33 cellular contexts compared by ENCODE assay signal in genomic region chr18:50813353-50813752, GRCh38. TPM values are rescaled to one million over a fixed set of nuclear protein-coding genes. Genes with fewer than 3 reads are reported as not detected.
"Had no signal": no experiment of that assay in that cellular context is flagged by ENCODE, and none has a peak within 500 bp of the region (broad histone marks: within the 10 kb centered on the region; RNA-seq: fewer than 3 reads in every experiment).

No MANE protein-coding gene starts in this region.

- H3K36me3 ChIP-seq: brain microvascular endothelial cell, esophagus squamous epithelium, gastroesophageal sphincter, heart right ventricle, WERI-Rb-1 had no signal

- H3K4me1 ChIP-seq: heart right ventricle had no signal

- H3K27me3 Mint-ChIP-seq: activated B cell treated with CpG ODN at 0.5 μM for 24 hours had no signal

- DNase-seq: activated B cell treated with CpG ODN at 0.5 μM for 24 hours; activated CD4-positive, alpha-beta T cell treated with anti-CD3 and anti-CD28 coated beads for 48 hours; activated CD4-positive, alpha-beta T cell treated with anti-CD3 and anti-CD28 coated beads, Interleukin-2, amount 50 U/mL, for 1 hour; activated CD4-positive, alpha-beta T cell treated with anti-CD3 and anti-CD28 coated beads, Interleukin-2, amount 50 U/mL, for 48 hours; activated CD8-positive, alpha-beta memory T cell treated with anti-CD3 and anti-CD28 coated beads for 24 hours; activated CD8-positive, alpha-beta T cell treated with anti-CD3 and anti-CD28 coated beads for 36 hours; activated effector memory CD4-positive, alpha-beta T cell treated with Interleukin-2 at 50 U/mL for 16 hours; activated gamma-delta T cell treated with Interleukin-2 at 50 U/mL for 16 hours; activated naive CD4-positive, alpha-beta T cell treated with anti-CD3 and anti-CD28 coated beads, Interleukin-2, amount 50 U/mL, for 16 hours; activated naive CD4-positive, alpha-beta T cell treated with Interleukin-2 at 50 U/mL for 16 hours; activated T-cell treated with anti-CD3 and anti-CD28 coated beads, Interleukin-2, amount 50 U/mL, for 4 hours; amniotic stem cell; anterior cingulate cortex; brain microvascular endothelial cell; dorsolateral prefrontal cortex; esophagus squamous epithelium; foreskin melanocyte; heart right ventricle; T-helper 17 cell; T1000; WERI-Rb-1 had no signal

- H3K4me1 Mint-ChIP-seq: activated T-helper 17 cell treated with anti-CD3 and anti-CD28 coated beads, Interleukin-2, amount 50 U/mL, for 72 hours; central memory CD8-positive, alpha-beta T cell had no signal

- H3K9me3 ChIP-seq: esophagus squamous epithelium, gastroesophageal sphincter had no signal

- ATAC-seq: activated CD4-positive, CD25-positive, alpha-beta regulatory T cell treated with anti-CD3 and anti-CD28 coated beads, Interleukin-2, amount 50 U/mL, for 24 hours; activated CD8-positive, alpha-beta T cell treated with anti-CD3 and anti-CD28 coated beads for 36 hours; activated T-cell treated with anti-CD3 and anti-CD28 coated beads, Interleukin-2, amount 50 U/mL, for 4 hours; activated T-helper 17 cell treated with anti-CD3 and anti-CD28 coated beads, Interleukin-2, amount 50 U/mL, for 72 hours; gastroesophageal sphincter; heart right ventricle; T-helper 17 cell had no signal

- H3K4me3 ChIP-seq: coronary artery, dorsolateral prefrontal cortex, esophagus squamous epithelium, gastroesophageal sphincter, heart right ventricle had no signal

- H3K9me3 Mint-ChIP-seq: activated B cell treated with CpG ODN at 0.5 μM for 24 hours; activated CD8-positive, alpha-beta T cell treated with anti-CD3 and anti-CD28 coated beads for 36 hours; activated T-cell treated with anti-CD3 and anti-CD28 coated beads, Interleukin-2, amount 50 U/mL, for 4 hours; activated T-helper 17 cell treated with anti-CD3 and anti-CD28 coated beads, Interleukin-2, amount 50 U/mL, for 72 hours; central memory CD8-positive, alpha-beta T cell; dendritic cell treated with granulocyte-macrophage colony-stimulating factor and Interleukin-4, amounts not matched to agents 40 ng/mL and 50 ng/mL, for 4 days; T-helper 2 cell treated with Interferon-gamma antibody and Interleukin-4, amounts not matched to agents 5 μg/mL and 100 μg/mL, for 36 hours had no signal

- H3K36me3 Mint-ChIP-seq: activated naive CD8-positive, alpha-beta T cell had no signal

- H3K27ac Mint-ChIP-seq: activated B cell treated with CpG ODN at 0.5 μM for 24 hours; activated CD8-positive, alpha-beta T cell treated with anti-CD3 and anti-CD28 coated beads for 36 hours; activated naive CD8-positive, alpha-beta T cell; activated T-helper 17 cell treated with anti-CD3 and anti-CD28 coated beads, Interleukin-2, amount 50 U/mL, for 72 hours; dendritic cell treated with granulocyte-macrophage colony-stimulating factor and Interleukin-4, amounts not matched to agents 40 ng/mL and 50 ng/mL, for 4 days; T-helper 17 cell; T-helper 2 cell treated with Interferon-gamma antibody and Interleukin-4, amounts not matched to agents 5 μg/mL and 100 μg/mL, for 36 hours had no signal

- H3K4me3 Mint-ChIP-seq: activated CD8-positive, alpha-beta T cell treated with anti-CD3 and anti-CD28 coated beads for 36 hours; activated naive CD8-positive, alpha-beta T cell; activated T-cell treated with anti-CD3 and anti-CD28 coated beads, Interleukin-2, amount 50 U/mL, for 4 hours; activated T-helper 17 cell treated with anti-CD3 and anti-CD28 coated beads, Interleukin-2, amount 50 U/mL, for 72 hours; central memory CD8-positive, alpha-beta T cell; dendritic cell treated with granulocyte-macrophage colony-stimulating factor and Interleukin-4, amounts not matched to agents 40 ng/mL and 50 ng/mL, for 4 days; T-helper 17 cell; T-helper 2 cell treated with Interferon-gamma antibody and Interleukin-4, amounts not matched to agents 5 μg/mL and 100 μg/mL, for 36 hours had no signal

- H3K27ac ChIP-seq: brain microvascular endothelial cell, coronary artery, dorsolateral prefrontal cortex, epithelial cell of prostate, esophagus squamous epithelium, gastroesophageal sphincter, heart right ventricle, WERI-Rb-1 had no signal

- H3K27me3 ChIP-seq: brain microvascular endothelial cell, dorsolateral prefrontal cortex, esophagus squamous epithelium, gastroesophageal sphincter, heart right ventricle had no signal

RNA-seq across cellular contexts. Expression of gene MRO, which starts 6.5 kb away (rescaled TPM):
- total RNA-seq: activated B cell treated with CpG ODN at 0.5 μM for 24 hours; activated CD8-positive, alpha-beta T cell treated with anti-CD3 and anti-CD28 coated beads for 36 hours; activated T-cell treated with anti-CD3 and anti-CD28 coated beads, Interleukin-2, amount 50 U/mL, for 4 hours; activated T-helper 17 cell treated with anti-CD3 and anti-CD28 coated beads, Interleukin-2, amount 50 U/mL, for 72 hours; bronchial epithelial cell; endothelial cell of umbilical vein; glomerular endothelial cell; T-helper 17 cell had no signal
- polyA plus RNA-seq: endothelial cell of umbilical vein had no signal
